Comparison of ENCODE assay signal across 1 cellular context in the genomic region with DNA sequence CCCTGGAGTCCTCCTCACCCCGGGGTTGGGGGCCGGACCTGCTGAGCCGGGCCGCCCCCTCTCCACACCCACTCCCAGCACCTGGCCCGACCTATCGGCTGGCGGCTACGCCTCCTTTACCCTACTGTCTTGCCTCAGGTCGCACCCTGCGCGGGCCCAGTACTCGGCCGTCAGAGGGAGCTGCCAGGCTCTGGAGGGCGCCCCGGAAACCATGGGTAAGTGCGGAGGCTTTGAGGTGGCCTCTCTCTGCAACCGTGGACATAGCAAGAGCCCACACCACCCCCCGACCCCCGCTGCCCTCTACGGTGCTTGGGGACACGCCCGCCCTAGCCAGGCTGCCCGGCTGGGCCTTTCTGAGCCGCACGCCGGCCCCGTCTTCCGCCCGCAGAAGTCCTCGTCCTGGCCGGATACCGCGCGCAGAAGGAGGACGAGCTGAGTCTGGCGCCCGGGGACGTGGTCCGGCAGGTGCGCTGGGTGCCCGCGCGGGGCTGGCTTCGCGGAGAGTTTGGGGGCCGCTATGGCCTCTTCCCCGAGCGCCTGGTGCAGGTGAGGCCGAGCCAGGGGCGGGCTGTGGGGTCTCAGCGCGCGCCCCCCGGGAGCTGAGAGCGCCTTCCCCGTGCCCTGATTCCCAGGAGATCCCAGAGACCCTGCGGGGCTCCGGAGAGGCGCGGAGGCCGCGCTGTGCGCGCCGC.
TF ChIP-seq lines count a peak whose summit lies in the region.

TSS of gene SH3D21 (plus strand) at position 159 of the 692 bp plus-strand sequence. CDS start at position 212, 53 bp downstream.

TF ChIP-seq in HepG2, 621 proteins besides CTCF, POLR2A, EP300 and RAD21 (continues in another document):
- no peak for TF ChIP-seq LRRFIP1 (CRISPR knock-in tag; conservative IDR thresholded peaks at IDR 0.05)
- 0 out of 2 replicates have a peak, but pooled peaks have one; percentile 18 for TF ChIP-seq DR1 (CRISPR knock-in tag; IDR thresholded peaks at IDR 0.05)
- TF ChIP-seq ZNF432 (CRISPR knock-in tag; IDR thresholded peaks at IDR 0.05; ENCODE audit: borderline replicate concordance) = no peak
- TF ChIP-seq AHDC1 (CRISPR knock-in tag; IDR thresholded peaks at IDR 0.05; ENCODE audit: borderline replicate concordance) = peak; percentile 30; the same call in 1 of the 2 replicates
- TF ChIP-seq, protein P1, sequence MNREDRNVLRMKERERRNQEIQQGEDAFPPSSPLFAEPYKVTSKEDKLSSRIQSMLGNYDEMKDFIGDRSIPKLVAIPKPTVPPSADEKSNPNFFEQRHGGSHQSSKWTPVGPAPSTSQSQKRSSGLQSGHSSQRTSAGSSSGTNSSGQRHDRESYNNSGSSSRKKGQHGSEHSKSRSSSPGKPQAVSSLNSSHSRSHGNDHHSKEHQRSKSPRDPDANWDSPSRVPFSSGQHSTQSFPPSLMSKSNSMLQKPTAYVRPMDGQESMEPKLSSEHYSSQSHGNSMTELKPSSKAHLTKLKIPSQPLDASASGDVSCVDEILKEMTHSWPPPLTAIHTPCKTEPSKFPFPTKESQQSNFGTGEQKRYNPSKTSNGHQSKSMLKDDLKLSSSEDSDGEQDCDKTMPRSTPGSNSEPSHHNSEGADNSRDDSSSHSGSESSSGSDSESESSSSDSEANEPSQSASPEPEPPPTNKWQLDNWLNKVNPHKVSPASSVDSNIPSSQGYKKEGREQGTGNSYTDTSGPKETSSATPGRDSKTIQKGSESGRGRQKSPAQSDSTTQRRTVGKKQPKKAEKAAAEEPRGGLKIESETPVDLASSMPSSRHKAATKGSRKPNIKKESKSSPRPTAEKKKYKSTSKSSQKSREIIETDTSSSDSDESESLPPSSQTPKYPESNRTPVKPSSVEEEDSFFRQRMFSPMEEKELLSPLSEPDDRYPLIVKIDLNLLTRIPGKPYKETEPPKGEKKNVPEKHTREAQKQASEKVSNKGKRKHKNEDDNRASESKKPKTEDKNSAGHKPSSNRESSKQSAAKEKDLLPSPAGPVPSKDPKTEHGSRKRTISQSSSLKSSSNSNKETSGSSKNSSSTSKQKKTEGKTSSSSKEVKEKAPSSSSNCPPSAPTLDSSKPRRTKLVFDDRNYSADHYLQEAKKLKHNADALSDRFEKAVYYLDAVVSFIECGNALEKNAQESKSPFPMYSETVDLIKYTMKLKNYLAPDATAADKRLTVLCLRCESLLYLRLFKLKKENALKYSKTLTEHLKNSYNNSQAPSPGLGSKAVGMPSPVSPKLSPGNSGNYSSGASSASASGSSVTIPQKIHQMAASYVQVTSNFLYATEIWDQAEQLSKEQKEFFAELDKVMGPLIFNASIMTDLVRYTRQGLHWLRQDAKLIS (CRISPR knock-in tag; IDR thresholded peaks at IDR 0.05) = no peak
- TF ChIP-seq ZMYM4 (CRISPR knock-in tag; IDR thresholded peaks at IDR 0.05) = no peak
- no peak for TF ChIP-seq ZNF737 (CRISPR knock-in tag; IDR thresholded peaks at IDR 0.05; ENCODE audit: borderline replicate concordance)
- no peak for TF ChIP-seq EZH2 (conservative IDR thresholded peaks at IDR 0.05; ENCODE audit: low read depth, low read length)
- no peak for TF ChIP-seq SMC3 (IDR thresholded peaks at IDR 0.05; ENCODE audit: low read length)
- TF ChIP-seq, protein P2, sequence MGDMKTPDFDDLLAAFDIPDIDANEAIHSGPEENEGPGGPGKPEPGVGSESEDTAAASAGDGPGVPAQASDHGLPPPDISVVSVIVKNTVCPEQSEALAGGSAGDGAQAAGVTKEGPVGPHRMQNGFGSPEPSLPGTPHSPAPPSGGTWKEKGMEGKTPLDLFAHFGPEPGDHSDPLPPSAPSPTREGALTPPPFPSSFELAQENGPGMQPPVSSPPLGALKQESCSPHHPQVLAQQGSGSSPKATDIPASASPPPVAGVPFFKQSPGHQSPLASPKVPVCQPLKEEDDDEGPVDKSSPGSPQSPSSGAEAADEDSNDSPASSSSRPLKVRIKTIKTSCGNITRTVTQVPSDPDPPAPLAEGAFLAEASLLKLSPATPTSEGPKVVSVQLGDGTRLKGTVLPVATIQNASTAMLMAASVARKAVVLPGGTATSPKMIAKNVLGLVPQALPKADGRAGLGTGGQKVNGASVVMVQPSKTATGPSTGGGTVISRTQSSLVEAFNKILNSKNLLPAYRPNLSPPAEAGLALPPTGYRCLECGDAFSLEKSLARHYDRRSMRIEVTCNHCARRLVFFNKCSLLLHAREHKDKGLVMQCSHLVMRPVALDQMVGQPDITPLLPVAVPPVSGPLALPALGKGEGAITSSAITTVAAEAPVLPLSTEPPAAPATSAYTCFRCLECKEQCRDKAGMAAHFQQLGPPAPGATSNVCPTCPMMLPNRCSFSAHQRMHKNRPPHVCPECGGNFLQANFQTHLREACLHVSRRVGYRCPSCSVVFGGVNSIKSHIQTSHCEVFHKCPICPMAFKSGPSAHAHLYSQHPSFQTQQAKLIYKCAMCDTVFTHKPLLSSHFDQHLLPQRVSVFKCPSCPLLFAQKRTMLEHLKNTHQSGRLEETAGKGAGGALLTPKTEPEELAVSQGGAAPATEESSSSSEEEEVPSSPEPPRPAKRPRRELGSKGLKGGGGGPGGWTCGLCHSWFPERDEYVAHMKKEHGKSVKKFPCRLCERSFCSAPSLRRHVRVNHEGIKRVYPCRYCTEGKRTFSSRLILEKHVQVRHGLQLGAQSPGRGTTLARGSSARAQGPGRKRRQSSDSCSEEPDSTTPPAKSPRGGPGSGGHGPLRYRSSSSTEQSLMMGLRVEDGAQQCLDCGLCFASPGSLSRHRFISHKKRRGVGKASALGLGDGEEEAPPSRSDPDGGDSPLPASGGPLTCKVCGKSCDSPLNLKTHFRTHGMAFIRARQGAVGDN (CRISPR knock-in tag; IDR thresholded peaks at IDR 0.05) = peak; percentile 85
- TF ChIP-seq KAT7 (CRISPR knock-in tag; IDR thresholded peaks at IDR 0.05; ENCODE audit: borderline replicate concordance) = 0 out of 2 replicates have a peak, but pooled peaks have one; percentile 31
- TF ChIP-seq MAX (IDR thresholded peaks at IDR 0.05) = peak; percentile 62; the same call in 1 of the 2 replicates
- no peak for TF ChIP-seq ZFP36 (IDR thresholded peaks at IDR 0.05; ENCODE audit: borderline replicate concordance, low read depth, low read length, partially characterized antibody)
- TF ChIP-seq IRF9 (CRISPR knock-in tag; IDR thresholded peaks at IDR 0.05; ENCODE audit: borderline replicate concordance) = no peak
- no peak for TF ChIP-seq ZBTB39 (CRISPR knock-in tag; IDR thresholded peaks at IDR 0.05)
- no peak for TF ChIP-seq ZNF775 (CRISPR knock-in tag; IDR thresholded peaks at IDR 0.05; ENCODE audit: borderline replicate concordance)
- TF ChIP-seq TOE1 (CRISPR knock-in tag; IDR thresholded peaks at IDR 0.05) = no peak
- no peak for TF ChIP-seq FOXA1 (IDR thresholded peaks at IDR 0.05)
- no peak for TF ChIP-seq FOXA1 (CRISPR knock-in tag; IDR thresholded peaks at IDR 0.05)
- no peak for TF ChIP-seq PAX8 (CRISPR knock-in tag; IDR thresholded peaks at IDR 0.05; ENCODE audit: borderline replicate concordance)
- TF ChIP-seq, protein P3, sequence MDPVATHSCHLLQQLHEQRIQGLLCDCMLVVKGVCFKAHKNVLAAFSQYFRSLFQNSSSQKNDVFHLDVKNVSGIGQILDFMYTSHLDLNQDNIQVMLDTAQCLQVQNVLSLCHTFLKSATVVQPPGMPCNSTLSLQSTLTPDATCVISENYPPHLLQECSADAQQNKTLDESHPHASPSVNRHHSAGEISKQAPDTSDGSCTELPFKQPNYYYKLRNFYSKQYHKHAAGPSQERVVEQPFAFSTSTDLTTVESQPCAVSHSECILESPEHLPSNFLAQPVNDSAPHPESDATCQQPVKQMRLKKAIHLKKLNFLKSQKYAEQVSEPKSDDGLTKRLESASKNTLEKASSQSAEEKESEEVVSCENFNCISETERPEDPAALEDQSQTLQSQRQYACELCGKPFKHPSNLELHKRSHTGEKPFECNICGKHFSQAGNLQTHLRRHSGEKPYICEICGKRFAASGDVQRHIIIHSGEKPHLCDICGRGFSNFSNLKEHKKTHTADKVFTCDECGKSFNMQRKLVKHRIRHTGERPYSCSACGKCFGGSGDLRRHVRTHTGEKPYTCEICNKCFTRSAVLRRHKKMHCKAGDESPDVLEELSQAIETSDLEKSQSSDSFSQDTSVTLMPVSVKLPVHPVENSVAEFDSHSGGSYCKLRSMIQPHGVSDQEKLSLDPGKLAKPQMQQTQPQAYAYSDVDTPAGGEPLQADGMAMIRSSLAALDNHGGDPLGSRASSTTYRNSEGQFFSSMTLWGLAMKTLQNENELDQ (CRISPR knock-in tag; IDR thresholded peaks at IDR 0.05; ENCODE audit: borderline replicate concordance) = no peak
- no peak for TF ChIP-seq ZNF446 (CRISPR knock-in tag; IDR thresholded peaks at IDR 0.05)
- 0 out of 2 replicates have a peak, but pooled peaks have one; percentile 51 for TF ChIP-seq NCOA5 (CRISPR knock-in tag; IDR thresholded peaks at IDR 0.05)
- TF ChIP-seq HNRNPLL (IDR thresholded peaks at IDR 0.05; ENCODE audit: low read depth, low read length, poor library complexity, severe bottlenecking) = no peak
- TF ChIP-seq YEATS4 (CRISPR knock-in tag; IDR thresholded peaks at IDR 0.05; ENCODE audit: borderline replicate concordance) = peak; percentile 51; the same call in 1 of the 2 replicates
- TF ChIP-seq ESRRA (CRISPR knock-in tag; IDR thresholded peaks at IDR 0.05; ENCODE audit: low read depth) = no peak
- TF ChIP-seq, protein P4, sequence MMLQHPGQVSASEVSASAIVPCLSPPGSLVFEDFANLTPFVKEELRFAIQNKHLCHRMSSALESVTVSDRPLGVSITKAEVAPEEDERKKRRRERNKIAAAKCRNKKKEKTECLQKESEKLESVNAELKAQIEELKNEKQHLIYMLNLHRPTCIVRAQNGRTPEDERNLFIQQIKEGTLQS (CRISPR knock-in tag; IDR thresholded peaks at IDR 0.05) = peak; percentile 12; the same call in 1 of the 2 replicates
